9 cellular contexts compared by ENCODE assay signal in the genomic region with DNA sequence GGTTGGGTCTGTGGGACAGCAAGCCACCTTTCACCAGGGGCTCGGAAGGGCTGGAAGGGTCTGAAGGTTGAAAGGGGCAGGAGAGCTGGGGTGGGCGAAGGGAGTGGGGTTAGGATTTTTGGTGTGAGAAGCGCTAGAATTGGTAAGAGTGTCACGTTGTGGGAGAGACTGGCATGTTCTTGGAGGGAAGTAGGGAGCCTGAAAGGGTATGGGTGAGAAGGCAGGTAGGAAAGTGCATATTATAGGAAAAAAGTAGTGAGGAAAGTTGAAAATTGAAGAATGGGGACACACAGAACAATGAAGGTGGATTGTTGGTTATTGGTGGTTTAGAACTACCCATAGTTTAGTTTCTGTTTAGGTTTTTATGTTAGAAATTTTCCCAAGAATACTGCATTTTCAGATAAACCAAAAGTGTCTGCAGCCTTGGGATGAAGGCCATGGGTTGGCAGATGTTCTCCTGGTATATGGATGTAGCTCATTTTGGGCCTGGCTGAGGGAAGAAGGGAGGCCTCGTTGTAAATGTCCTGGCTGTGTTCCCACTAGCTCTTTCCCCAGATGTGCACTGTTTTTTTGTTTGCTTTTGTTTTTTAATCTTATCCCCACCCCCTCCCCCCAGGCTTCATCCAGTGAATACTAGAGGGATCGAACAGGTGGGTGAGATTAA. TPM values are rescaled to one million over a fixed set of nuclear protein-coding genes. Genes with fewer than 3 reads are reported as not detected.
DNase-seq lines count a peak whose midpoint lies in the region; ATAC-seq and TF ChIP-seq lines count a peak whose summit lies in the region.
"Had no signal": no experiment of that assay in that cellular context is flagged by ENCODE, and none has a peak within 500 bp of the region (broad histone marks: within the 10 kb centered on the region; RNA-seq: fewer than 3 reads in every experiment).

No MANE protein-coding gene starts in this region.

- CTCF ChIA-PET in Panc1 (lab: Charles Lee): interaction anchor here (0.7 to 0.9 kb wide), 2 partner anchors 11 to 12 kb away, joined by 5 read pairs; no protein-coding TSS in a partner anchor

- BruUV-seq in Panc1 (replicated peaks; lab: Mats Ljungman, UMichigan): no TSS peak

- POLR2A ChIA-PET in Panc1 (lab: Charles Lee): interaction anchor here (0.7 kb wide), 1 partner anchor 22 kb away, joined by 15 read pairs; no protein-coding TSS in a partner anchor

- intact Hi-C loops in Panc1 (cut with micrococcal nuclease; ENCODE audit: unreplicated experiment): loop anchor here (5.0 kb wide), 1 partner anchor 85 kb away; no protein-coding TSS in a partner anchor

- TF ChIP-seq CTCF in GM12865 (IDR thresholded peaks at IDR 0.05; ENCODE audit: insufficient read depth, low read depth, low read length, missing control alignments): no peak
- TF ChIP-seq CTCF in Panc1 (IDR thresholded peaks at IDR 0.05): no peak

- WGBS in esophagus, 2 donors: 47 to 49% methylated on average over 6 of the region's 6 CpGs

- ATAC-seq in Panc1: no peak

- H3K27ac ChIP-seq in Panc1 (ENCODE audit: low read length) (peak overlapping the region; percentile 82), esophagus (ENCODE audit: low read depth in 2 of 2, low read length in 1 of 2) (peak overlapping the region in 1 of 2 donors; percentile 96), rectal smooth muscle tissue (ENCODE audit: low read depth, low read length) (peak overlapping the region; percentile 88)

- no peaks in the 10 kb centered on the region for H3K9me3 ChIP-seq in Panc1 (ENCODE audit: control insufficient read depth, insufficient read depth, low read depth, low read length)
- no peaks in the 10 kb centered on the region for H3K9me3 ChIP-seq in esophagus (ENCODE audit: control insufficient read depth in 2 of 2, insufficient read depth in 1 of 2, low read depth in 1 of 2, low read length in 1 of 2)

- peak overlapping the region; percentile 84 for H3K4me3 ChIP-seq in GM12865 (ENCODE audit: low read depth, low read length)
- peak overlapping the region; percentile 66 to 78 for H3K4me3 ChIP-seq in Panc1 (ENCODE audit: low read depth in 2 of 2, low read length in 2 of 2)
- H3K4me3 ChIP-seq in esophagus (ENCODE audit: low read depth in 1 of 2, low read length in 2 of 2): peak overlapping the region; percentile 71 to 80
- H3K4me3 ChIP-seq in rectal smooth muscle tissue (ENCODE audit: low read length): peak overlapping the region; percentile 73

- H3K9ac ChIP-seq in rectal smooth muscle tissue (ENCODE audit: low read length): no peak overlapping the region

- H3K4me1 ChIP-seq in Panc1 (ENCODE audit: control insufficient read depth, insufficient read depth, low read length) (peaks cover 26% of the 10 kb centered on the region), esophagus (ENCODE audit: control insufficient read depth in 2 of 2, insufficient read depth in 2 of 2, low read length in 1 of 2) (peaks cover 0 to 6% of the 10 kb centered on the region in 2 donors), rectal smooth muscle tissue (ENCODE audit: control insufficient read depth, insufficient read depth, low read length) (peaks cover 11% of the 10 kb centered on the region)

- H3K36me3 ChIP-seq in Panc1 (ENCODE audit: control insufficient read depth, insufficient read depth, low read length): peaks cover 4% of the 10 kb centered on the region
- H3K36me3 ChIP-seq in esophagus (ENCODE audit: control insufficient read depth in 2 of 2, insufficient read depth in 2 of 2, low read length in 1 of 2): peaks cover 0 to 8% of the 10 kb centered on the region in 2 donors
- H3K36me3 ChIP-seq in rectal smooth muscle tissue (ENCODE audit: control insufficient read depth, insufficient read depth, low read length): peaks cover 3% of the 10 kb centered on the region

- DNase-seq in GM12865 (ENCODE audit: low read depth) (no peak), Panc1 (ENCODE audit: low read depth, low spot score) (no peak), DMS79 (lab: John Stamatoyannopoulos, UW) (no peak), amygdala (lab: John Stamatoyannopoulos, UW) (no peak), AG08396 (ENCODE audit: low spot score) (no peak), iPS-NIHi7 (ENCODE audit: extremely low spot score) (no peak)
- DNase-seq: activated effector memory CD4-positive, alpha-beta T cell treated with Interleukin-2 at 50 U/mL for 16 hours had no signal

- in situ Hi-C loops in Panc1 (cut with HindIII; ENCODE audit: low pct_unique_long_range_greater_than_20kb, low sequenced_read_pairs): no loop called here

- H3K27me3 ChIP-seq in Panc1 (ENCODE audit: control insufficient read depth, insufficient read depth, low read length) (no peaks in the 10 kb centered on the region), esophagus (ENCODE audit: control insufficient read depth in 1 of 2, insufficient read depth in 2 of 2, low read length in 2 of 2) (no peaks in the 10 kb centered on the region), rectal smooth muscle tissue (ENCODE audit: control insufficient read depth, insufficient read depth, low read length) (no peaks in the 10 kb centered on the region)

RNA-seq across cellular contexts. Expression of a gene that starts 1.2 kb away (rescaled TPM):
- total RNA-seq in Panc1 (2021; ENCODE audit: unreplicated experiment): 41.0 TPM
- 41.3 TPM for polyA plus RNA-seq in Panc1 (2012; ENCODE audit: insufficient read length)
- polyA plus RNA-seq in esophagus: 10 to 100 TPM in 1 of 2 donors, 1 to 10 TPM in 1; 4.9 to 20.0 TPM

RNA-seq across cellular contexts. Expression of a gene that starts 1.8 kb away (rescaled TPM):
- 42.9 TPM for total RNA-seq in Panc1 (2021; ENCODE audit: unreplicated experiment)
- polyA plus RNA-seq in Panc1 (2012; ENCODE audit: insufficient read length): 20.1 TPM
- polyA plus RNA-seq in esophagus: 10 to 100 TPM; 18.9 to 23.7 TPM

RNA-seq across cellular contexts. Expression of a gene that starts 53.3 kb away (rescaled TPM):
- total RNA-seq in Panc1 (2021; ENCODE audit: unreplicated experiment): 0.28 TPM
- not detected for polyA plus RNA-seq in Panc1 (2012; ENCODE audit: insufficient read length)
- under 1 TPM; 0.04 to 0.31 TPM for polyA plus RNA-seq in esophagus

RNA-seq across cellular contexts. Expression of a gene that starts 57.7 kb away (rescaled TPM):
- total RNA-seq in Panc1 (2021; ENCODE audit: unreplicated experiment): 21.4 TPM
- polyA plus RNA-seq in Panc1 (2012; ENCODE audit: insufficient read length): 17.2 TPM
- 10 to 100 TPM; 13.5 to 20.3 TPM for polyA plus RNA-seq in esophagus
